8 cellular contexts compared by ENCODE assay signal in the genomic region with DNA sequence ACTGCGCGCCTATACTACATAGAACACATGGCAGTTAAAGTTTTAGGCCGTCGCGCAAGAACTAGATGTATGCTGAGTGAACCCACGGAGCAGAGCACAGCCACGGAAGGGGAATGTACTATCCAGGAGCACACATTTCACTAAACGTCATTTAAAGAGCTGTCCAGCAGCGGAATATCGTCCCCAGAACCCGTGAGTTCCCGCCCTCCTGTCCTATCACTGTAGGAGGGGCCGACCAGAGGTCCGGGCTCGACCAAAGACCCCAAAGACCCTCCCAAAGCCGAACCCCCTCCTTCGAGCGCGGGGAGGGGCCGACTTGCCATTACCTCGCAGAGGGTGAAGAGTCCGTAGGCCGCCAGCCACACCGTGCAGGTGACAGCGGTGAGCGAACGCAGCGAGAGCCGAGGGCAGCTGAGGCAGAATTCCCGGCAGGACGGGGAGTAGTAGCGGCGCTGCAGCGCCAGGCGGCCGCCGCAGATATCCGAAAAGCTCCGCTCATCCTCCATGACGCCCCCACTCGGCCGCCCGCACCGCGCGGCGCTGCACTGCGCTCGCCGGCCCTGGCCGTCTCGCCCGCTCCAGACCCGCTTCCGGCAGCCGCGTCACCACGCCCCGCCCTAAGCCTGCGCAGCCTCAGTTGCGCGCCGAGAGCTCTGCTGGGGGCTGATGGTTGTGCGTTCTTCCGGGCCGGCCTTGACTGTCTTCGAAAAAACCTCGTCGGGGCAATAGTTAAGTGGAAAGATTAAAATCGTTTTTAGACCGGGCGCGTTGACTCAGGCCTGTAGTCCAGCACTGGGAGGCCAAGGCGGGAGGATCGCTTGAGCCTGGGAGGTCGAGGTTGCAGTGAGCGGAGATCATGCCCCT. TPM values are rescaled to one million over a fixed set of nuclear protein-coding genes. Genes with fewer than 3 reads are reported as not detected.
A peak's percentile ranks its signal among the peaks of the same experiment; 100 is the strongest.
DNase-seq lines count a peak whose midpoint lies in the region; ATAC-seq and TF ChIP-seq lines count a peak whose summit lies in the region.

A gene with protein sequence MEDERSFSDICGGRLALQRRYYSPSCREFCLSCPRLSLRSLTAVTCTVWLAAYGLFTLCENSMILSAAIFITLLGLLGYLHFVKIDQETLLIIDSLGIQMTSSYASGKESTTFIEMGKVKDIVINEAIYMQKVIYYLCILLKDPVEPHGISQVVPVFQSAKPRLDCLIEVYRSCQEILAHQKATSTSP (minus strand): TSS at position 571 of the 864 bp plus-strand sequence. CDS start 65 bp downstream, at position 506.

- peak within 1 kb of the TSS; percentile 96 for H3K4me3 ChIP-seq in DOHH2 (ENCODE audit: low read length)
- H3K4me3 ChIP-seq in KMS-11 (IDR thresholded peaks at IDR 0.05; ENCODE audit: insufficient read depth, low read depth, low read length) = no peak within 1 kb of the TSS
- peak within 1 kb of the TSS; percentile 81 for H3K4me3 ChIP-seq in fibroblast of mammary gland (ENCODE audit: control insufficient read depth, low read depth, low read length)

- peak within 1 kb of the TSS; percentile 58; the same call in 1 of the 2 replicates for H3K9ac ChIP-seq in KMS-11

- H3K4me1 Mint-ChIP-seq in activated T-helper 2 cell treated with anti-CD3 and anti-CD28 coated beads, Interferon-gamma antibody, Interleukin-2, Interleukin-4, amounts not matched to agents 10 μg/mL and 5 μg/mL and 100 μg/mL, durations not matched to agents 14 hours and 24 hours and 36 hours (ENCODE audit: low read depth) = peaks cover 16% of the 10 kb centered on the region
- peaks cover 33 to 40% of the 10 kb centered on the region in 2 donors for H3K4me1 Mint-ChIP-seq in natural killer cell

- no peaks in the 10 kb centered on the region for H4K20me1 ChIP-seq in DOHH2 (ENCODE audit: control insufficient read depth, insufficient read depth, low read depth, low read length)
- H4K20me1 ChIP-seq in KMS-11 (ENCODE audit: insufficient read depth) = no peaks in the 10 kb centered on the region

- H3K9me2 ChIP-seq in DOHH2 (replicated peaks; ENCODE audit: control insufficient read depth, low read length) = no peaks in the 10 kb centered on the region

- no peaks in the 10 kb centered on the region for H3K36me3 ChIP-seq in DOHH2 (ENCODE audit: control insufficient read depth, low read length)
- no peaks in the 10 kb centered on the region for H3K36me3 ChIP-seq in KMS-11 (ENCODE audit: insufficient read depth)

- H3K4me3 Mint-ChIP-seq in activated T-helper 2 cell treated with anti-CD3 and anti-CD28 coated beads, Interferon-gamma antibody, Interleukin-2, Interleukin-4, amounts not matched to agents 10 μg/mL and 5 μg/mL and 100 μg/mL, durations not matched to agents 14 hours and 24 hours and 36 hours (ENCODE audit: low read depth) = peak within 1 kb of the TSS; percentile 92
- peak within 1 kb of the TSS; percentile 95 for H3K4me3 Mint-ChIP-seq in natural killer cell

- peak within 1 kb of the TSS; percentile 94 for H2AFZ ChIP-seq in KMS-11 (ENCODE audit: low read depth)

- H3K9me3 Mint-ChIP-seq in activated T-helper 2 cell treated with anti-CD3 and anti-CD28 coated beads, Interferon-gamma antibody, Interleukin-2, Interleukin-4, amounts not matched to agents 10 μg/mL and 5 μg/mL and 100 μg/mL, durations not matched to agents 14 hours and 24 hours and 36 hours = no peaks in the 10 kb centered on the region
- H3K9me3 Mint-ChIP-seq in natural killer cell = no peaks in the 10 kb centered on the region

- DNase-seq in RPMI8226 (peak; percentile 89), fibroblast of mammary gland (ENCODE audit: low read depth) (peak; percentile 79), natural killer cell (peak; percentile 96)
- DNase-seq in activated T-helper 2 cell treated with anti-CD3 and anti-CD28 coated beads, Interferon-gamma antibody, Interleukin-2, Interleukin-4, amounts not matched to agents 10 μg/mL and 5 μg/mL and 100 μg/mL, durations not matched to agents 14 hours and 24 hours and 36 hours (ENCODE audit: low spot score) = peak; percentile 92
- DNase-seq in stimulated activated naive CD8-positive, alpha-beta T cell treated with anti-CD3 and anti-CD28 coated beads, Interleukin-15, Interleukin-2, amounts not matched to agents 100 U/mL and 50 U/mL, for 24 hours = peak; percentile 97

- peaks cover 12% of the 10 kb centered on the region for H3K36me3 Mint-ChIP-seq in activated T-helper 2 cell treated with anti-CD3 and anti-CD28 coated beads, Interferon-gamma antibody, Interleukin-2, Interleukin-4, amounts not matched to agents 10 μg/mL and 5 μg/mL and 100 μg/mL, durations not matched to agents 14 hours and 24 hours and 36 hours (ENCODE audit: low read depth)
- H3K36me3 Mint-ChIP-seq in natural killer cell = no peaks in the 10 kb centered on the region

- H3K27ac Mint-ChIP-seq in activated T-helper 2 cell treated with anti-CD3 and anti-CD28 coated beads, Interferon-gamma antibody, Interleukin-2, Interleukin-4, amounts not matched to agents 10 μg/mL and 5 μg/mL and 100 μg/mL, durations not matched to agents 14 hours and 24 hours and 36 hours = peak within 1 kb of the TSS; percentile 91
- peak within 1 kb of the TSS; percentile 88 to 94 for H3K27ac Mint-ChIP-seq in natural killer cell

- H3K4me1 ChIP-seq in DOHH2 (ENCODE audit: control insufficient read depth, low read length) (peaks cover 32% of the 10 kb centered on the region), KMS-11 (ENCODE audit: low read depth, poor library complexity, severe bottlenecking) (peaks cover 10% of the 10 kb centered on the region)

- H3F3A ChIP-seq in DOHH2 (ENCODE audit: control insufficient read depth, insufficient read depth) = no peaks in the 10 kb centered on the region

- H3K27ac ChIP-seq in DOHH2 (ENCODE audit: low read depth, low read length) (peak within 1 kb of the TSS; percentile 15; the same call in 1 of the 2 replicates), KMS-11 (no peak within 1 kb of the TSS; the same call in 1 of the 2 replicates)

- H3K79me2 ChIP-seq in DOHH2 (ENCODE audit: control insufficient read depth, low read length) (peaks cover 28% of the 10 kb centered on the region), KMS-11 (ENCODE audit: insufficient read depth, low read depth) (no peaks in the 10 kb centered on the region)

- H3K27me3 ChIP-seq in DOHH2 (ENCODE audit: control insufficient read depth, low read length) = no peaks in the 10 kb centered on the region
- H3K27me3 ChIP-seq in KMS-11 (ENCODE audit: insufficient read depth, low read depth) = no peaks in the 10 kb centered on the region

- TF ChIP-seq CTCF in DOHH2 (IDR thresholded peaks at IDR 0.05; ENCODE audit: low read depth, low read length, poor library complexity, severe bottlenecking) (peak; percentile 76), KMS-11 (conservative IDR thresholded peaks at IDR 0.05; ENCODE audit: low read depth, low read length) (peak; percentile 42), fibroblast of mammary gland (conservative IDR thresholded peaks at IDR 0.05; ENCODE audit: control insufficient read depth, insufficient read depth, low read depth, low read length) (peak; percentile 27), natural killer cell (IDR thresholded peaks at IDR 0.05) (peak; percentile 73)

- H3K4me2 ChIP-seq in DOHH2 (ENCODE audit: low read length) = peak within 1 kb of the TSS; percentile 75
- H3K4me2 ChIP-seq in KMS-11 = peak within 1 kb of the TSS; percentile 92

- ATAC-seq in GM21723 (IDR thresholded peaks at IDR 0.05; ENCODE audit: unreplicated experiment) (peak; percentile 90), natural killer cell (peak; percentile 96 to 99 (median 98))
- ATAC-seq in stimulated activated naive CD8-positive, alpha-beta T cell treated with anti-CD3 and anti-CD28 coated beads, Interleukin-15, Interleukin-2, amounts not matched to agents 100 U/mL and 50 U/mL, for 24 hours = peak; percentile 99

- intact Hi-C loops in activated T-helper 2 cell treated with anti-CD3 and anti-CD28 coated beads, Interferon-gamma antibody, Interleukin-2, Interleukin-4, amounts not matched to agents 10 μg/mL and 5 μg/mL and 100 μg/mL, durations not matched to agents 14 hours and 24 hours and 36 hours (cut with micrococcal nuclease) = loop anchor here (1.0 to 5.0 kb wide), 2 partner anchors 19 to 217 kb away; a partner anchor contains a TSS
- intact Hi-C loops in natural killer cell (cut with micrococcal nuclease) = loop anchor here (1.0 kb wide), 2 partner anchors 19 to 74 kb away; a partner anchor contains a TSS

- H3K9me3 ChIP-seq in DOHH2 (ENCODE audit: control insufficient read depth, insufficient read depth, low read length) = no peaks in the 10 kb centered on the region

- peaks cover 9% of the 10 kb centered on the region for H3K27me3 Mint-ChIP-seq in activated T-helper 2 cell treated with anti-CD3 and anti-CD28 coated beads, Interferon-gamma antibody, Interleukin-2, Interleukin-4, amounts not matched to agents 10 μg/mL and 5 μg/mL and 100 μg/mL, durations not matched to agents 14 hours and 24 hours and 36 hours (ENCODE audit: low read depth)
- peaks cover 3 to 4% of the 10 kb centered on the region in 2 donors for H3K27me3 Mint-ChIP-seq in natural killer cell (ENCODE audit: low read depth in 2 of 2)

RNA-seq across cellular contexts. Expression of the gene that starts here (rescaled TPM):
- total RNA-seq in activated T-helper 2 cell treated with anti-CD3 and anti-CD28 coated beads, Interferon-gamma antibody, Interleukin-2, Interleukin-4, amounts not matched to agents 10 μg/mL and 5 μg/mL and 100 μg/mL, durations not matched to agents 14 hours and 24 hours and 36 hours = 14.5 and 21.8 TPM in 2 replicates
- 10 to 100 TPM; 50.9 to 56.0 (median 54.5) TPM for total RNA-seq in natural killer cell
